In genomic region chr1:213989071-213989739, GRCh38 we compare ENCODE assay signal across 8 cellular contexts. TPM values are rescaled to one million over a fixed set of nuclear protein-coding genes. Genes with fewer than 3 reads are reported as not detected.
A peak's percentile ranks its signal among the peaks of the same experiment; 100 is the strongest.
DNase-seq lines count a peak whose midpoint lies in the region; ATAC-seq, FAIRE-seq and TF ChIP-seq lines count a peak whose summit lies in the region.

No MANE protein-coding gene starts in this region.

- H3K36me3 ChIP-seq in DOHH2 (ENCODE audit: control insufficient read depth, low read length) (no peaks in the 10 kb centered on the region), MM.1S (replicated peaks; ENCODE audit: insufficient read depth, low read length) (no peaks in the 10 kb centered on the region), GM12878 (ENCODE audit: control insufficient read depth in 2 of 2, insufficient read depth in 2 of 2, low read length in 1 of 2) (no peaks in the 10 kb centered on the region), kidney (ENCODE audit: control insufficient read depth in 1 of 2, insufficient read depth in 2 of 2, low read length in 2 of 2) (peaks cover 0 to 3% of the 10 kb centered on the region in 2 donors), stomach (no peaks in the 10 kb centered on the region)

- RAD21 ChIA-PET in GM12878 (lab: Charles Lee; ENCODE audit: unreplicated experiment) = no interaction called here

- no TSS peak for BruUV-seq in GM12878 (replicated peaks; lab: Mats Ljungman, UMichigan)

- no peaks in the 10 kb centered on the region for H3K9me3 ChIP-seq in DOHH2 (ENCODE audit: control insufficient read depth, insufficient read depth, low read length)
- no peaks in the 10 kb centered on the region for H3K9me3 ChIP-seq in MM.1S (replicated peaks; ENCODE audit: insufficient read depth, low read length)
- no peaks in the 10 kb centered on the region for H3K9me3 ChIP-seq in GM12878 (replicated peaks; ENCODE audit: control insufficient read depth, insufficient read depth, low read length)
- H3K9me3 ChIP-seq in kidney (ENCODE audit: control insufficient read depth in 1 of 2, low read length in 2 of 2) = no peaks in the 10 kb centered on the region
- H3K9me3 ChIP-seq in stomach = no peaks in the 10 kb centered on the region

- H3K79me2 ChIP-seq in DOHH2 (ENCODE audit: control insufficient read depth, low read length) (peaks cover 39% of the 10 kb centered on the region), MM.1S (ENCODE audit: low read length) (no peaks in the 10 kb centered on the region), GM12878 (ENCODE audit: control insufficient read depth, insufficient read depth, low read length) (no peaks in the 10 kb centered on the region)

- CTCF ChIA-PET in GM12878 (lab: Yijun Ruan, JAX) = no interaction called here

- FAIRE-seq in GM12878 (lab: Jason Lieb, UNC) = no peak
- no peak for FAIRE-seq in kidney (lab: Jason Lieb, UNC)

- TF ChIP-seq POLR2A in GM12878 (IDR thresholded peaks at IDR 0.05; ENCODE audit: low read depth, low read length) = no peak
- TF ChIP-seq POLR2A in stomach (IDR thresholded peaks at IDR 0.05) = no peak

- H3F3A ChIP-seq in DOHH2 (ENCODE audit: control insufficient read depth, insufficient read depth) (peaks cover 17% of the 10 kb centered on the region), MM.1S (ENCODE audit: insufficient read depth, low read length) (peaks cover 40% of the 10 kb centered on the region)

- no peak for TF ChIP-seq CTCF in DOHH2 (IDR thresholded peaks at IDR 0.05; ENCODE audit: low read depth, low read length, poor library complexity, severe bottlenecking)
- no peak for TF ChIP-seq CTCF in MM.1S (IDR thresholded peaks at IDR 0.05; ENCODE audit: low read length)
- no peak for TF ChIP-seq CTCF in GM12878 (IDR thresholded peaks at IDR 0.05 in 2 of 3, conservative IDR thresholded peaks at IDR 0.05 in 1 of 3; ENCODE audit: control insufficient read depth in 2 of 3, extremely low read depth in 1 of 3, insufficient read depth in 1 of 3, low read depth in 3 of 3, low read length in 3 of 3)
- TF ChIP-seq CTCF in kidney (IDR thresholded peaks at IDR 0.05; ENCODE audit: borderline replicate concordance, extremely low read depth, insufficient read depth) = no peak
- TF ChIP-seq CTCF in stomach (IDR thresholded peaks at IDR 0.05) = no peak

- H3K4me2 ChIP-seq in DOHH2 (ENCODE audit: low read length) (peak overlapping the region; percentile 76), MM.1S (ENCODE audit: low read depth, low read length) (peak overlapping the region; percentile 98), GM12878 (ENCODE audit: control insufficient read depth, insufficient read depth) (peak overlapping the region; percentile 66)

- H3K27me3 ChIP-seq in DOHH2 (ENCODE audit: control insufficient read depth, low read length) = peaks cover 29% of the 10 kb centered on the region
- H3K27me3 ChIP-seq in MM.1S (replicated peaks; ENCODE audit: insufficient read depth, low read length) = peaks cover 31% of the 10 kb centered on the region
- peaks cover 16 to 26% of the 10 kb centered on the region in 2 experiments for H3K27me3 ChIP-seq in GM12878 (replicated peaks in 1 of 2; ENCODE audit: control insufficient read depth in 2 of 2, insufficient read depth in 2 of 2, low read length in 1 of 2)
- peaks cover 9 to 74% (median 47%) of the 10 kb centered on the region in 3 donors for H3K27me3 ChIP-seq in stomach

- H3K9me2 ChIP-seq in DOHH2 (replicated peaks; ENCODE audit: control insufficient read depth, low read length) (no peaks in the 10 kb centered on the region), MM.1S (replicated peaks; ENCODE audit: insufficient read depth, low read length) (no peaks in the 10 kb centered on the region)

- in situ Hi-C loops in GM12878 (cut with MboI) = no loop called here

- H3K9ac ChIP-seq in MM.1S (ENCODE audit: low read length) (peak overlapping the region; percentile 66), GM12878 (ENCODE audit: control insufficient read depth, insufficient read depth, low read length) (no peak overlapping the region), kidney (ENCODE audit: low read length in 2 of 2) (peak overlapping the region in 1 of 2 donors; percentile 71)

- 37% methylated on average over 29 of the region's 35 CpGs for WGBS in GM12878 (ENCODE audit: insufficient coverage, insufficient replicate concordance, low lambda C conversion rate, missing lambda C conversion rate)
- 3 to 9% (median 4%) methylated on average over 35 of the region's 35 CpGs for WGBS in stomach, 5 donors

- ATAC-seq in GM12878 (no peak; the same call in 2 of the 3 replicates), GM18517 (IDR thresholded peaks at IDR 0.05; ENCODE audit: unreplicated experiment) (no peak)

- peaks cover 4% of the 10 kb centered on the region; the same call in 1 of the 2 replicates for H4K20me1 ChIP-seq in DOHH2 (ENCODE audit: control insufficient read depth, insufficient read depth, low read depth, low read length)
- no peaks in the 10 kb centered on the region for H4K20me1 ChIP-seq in MM.1S (ENCODE audit: insufficient read depth, low read length)
- H4K20me1 ChIP-seq in GM12878 (ENCODE audit: control insufficient read depth, insufficient read depth) = no peaks in the 10 kb centered on the region

- POLR2A ChIA-PET in GM12878 (lab: Charles Lee) = no interaction called here

- H2AFZ ChIP-seq in MM.1S (ENCODE audit: low read length) (peak overlapping the region; percentile 85), GM12878 (ENCODE audit: control insufficient read depth, low read depth, low read length) (no peak overlapping the region)

- peak; percentile 34 for DNase-seq in MM.1S
- no peak for DNase-seq in GM12878 (ENCODE audit: low read depth, low spot score)
- no peak for DNase-seq in kidney
- no peak for DNase-seq in stomach
- DNase-seq in T1000 (lab: John Stamatoyannopoulos, UW) = no peak
- DNase-seq in putamen (ENCODE audit: low spot score) = no peak

- SMC1A ChIA-PET in GM12878 (lab: Charles Lee; ENCODE audit: uncharacterized antibody, unreplicated experiment) = no interaction called here

- intact Hi-C loops in GM12878 (cut with micrococcal nuclease; ENCODE audit: unreplicated experiment) = loop anchor here (5.0 kb wide), 1 partner anchor 133 kb away; no protein-coding TSS in a partner anchor
- intact Hi-C loops in kidney (cut with DNase I) = no loop called here
- intact Hi-C loops in stomach (cut with DNase I; ENCODE audit: low total_unique reads) = no loop called here

- peak overlapping the region; percentile 84 for H3K4me3 ChIP-seq in DOHH2 (ENCODE audit: low read length)
- H3K4me3 ChIP-seq in MM.1S (ENCODE audit: low read length) = peak overlapping the region; percentile 80
- H3K4me3 ChIP-seq in GM12878 = peak overlapping the region; percentile 55; the same call in 1 of the 2 replicates
- peak overlapping the region; percentile 64 to 79 for H3K4me3 ChIP-seq in kidney (ENCODE audit: low read length in 2 of 2)
- H3K4me3 ChIP-seq in stomach = peak overlapping the region; percentile 50 to 62 (median 56)

- H3K4me1 ChIP-seq in DOHH2 (ENCODE audit: control insufficient read depth, low read length) (peaks cover 69% of the 10 kb centered on the region), MM.1S (ENCODE audit: low read length) (peaks cover 13% of the 10 kb centered on the region), GM12878 (ENCODE audit: control insufficient read depth, insufficient read depth, low read length) (peaks cover 2% of the 10 kb centered on the region; the same call in 1 of the 2 replicates), kidney (ENCODE audit: control insufficient read depth in 1 of 2, insufficient read depth in 1 of 2, low read depth in 1 of 2, low read length in 2 of 2) (no peaks in the 10 kb centered on the region), stomach (peaks cover 16 to 55% (median 49%) of the 10 kb centered on the region in 4 donors)

- TF ChIP-seq EP300 in GM12878 (IDR thresholded peaks at IDR 0.05; ENCODE audit: borderline replicate concordance in 1 of 2, control insufficient read depth in 1 of 2, low read depth in 2 of 2, low read length in 2 of 2) = no peak
- no peak for TF ChIP-seq EP300 in stomach (IDR thresholded peaks at IDR 0.05)

- no peak for TF ChIP-seq RAD21 in GM12878 (IDR thresholded peaks at IDR 0.05; ENCODE audit: insufficient read depth, low read depth, low read length)

- H3K27ac ChIP-seq in DOHH2 (ENCODE audit: low read depth, low read length) = peak overlapping the region; percentile 92
- peak overlapping the region; percentile 75; the same call in 1 of the 2 replicates for H3K27ac ChIP-seq in MM.1S (ENCODE audit: low read length)
- H3K27ac ChIP-seq in GM12878 (ENCODE audit: control insufficient read depth, insufficient read depth) = no peak overlapping the region
- no peak overlapping the region for H3K27ac ChIP-seq in kidney (ENCODE audit: low read depth in 2 of 2, low read length in 2 of 2)
- peak overlapping the region in 3 of 5 donors; percentile 46 to 84 (median 69) for H3K27ac ChIP-seq in stomach

TF ChIP-seq in GM12878, 131 proteins besides CTCF, POLR2A, EP300 and RAD21 (continues in another document):
- no peak for TF ChIP-seq LARP7 (IDR thresholded peaks at IDR 0.05)
- no peak for TF ChIP-seq SIX5 (IDR thresholded peaks at IDR 0.05; ENCODE audit: low read depth, low read length, severe bottlenecking)

RNA-seq across cellular contexts. Expression of gene PROX1, which starts 1.4 kb away (rescaled TPM):
- total RNA-seq in GM12878 (2013; cell fraction: nucleolus; rRNA removed) = not detected in 2 replicates
- total RNA-seq in GM12878 (2014; rRNA removed) (0.06 TPM in 1 of 2 replicates, not detected in the other), GM12878 (2014; rRNA removed; fragmentation: Illumina TruSeq; extraction: Trizol) (under 0.01 and 0.09 TPM in 2 replicates), GM12878 (2021) (0.13 and 0.44 TPM in 2 replicates), kidney (6.6 TPM), stomach (1 to 10 TPM; 1.2 to 6.1 (median 4.0) TPM)
- not detected for polyA plus RNA-seq in GM12878 (2011; ENCODE audit: low read depth)
- polyA plus RNA-seq in GM12878 (2011; rRNA removed) (not detected in 2 replicates), GM12878 (2014; fragmentation: Illumina TruSeq; extraction: Trizol) (0.03 TPM in 2 replicates), GM12878 (2014; fragmentation: Nextera tagmentation; extraction: Ambion mirVana) (not detected), GM12878 (2014; rRNA removed) (0.04 TPM in 1 of 2 replicates, not detected in the other), GM12878 (2016; fragmentation: Nextera tagmentation; extraction: Ambion mirVana) (under 1 TPM in 1 of 2 experiments, not detected in 1; 0.03 TPM), kidney (ENCODE audit: insufficient read depth, low read depth, low replicate concordance) (0.92 TPM), stomach (1 to 10 TPM in 1 of 3 donors, under 1 TPM in 2; 0.23 to 1.7 (median 0.87) TPM)
- polyA plus RNA-seq in GM12878 (2011; cell fraction: cytosol; rRNA removed) = not detected in 2 replicates
- polyA plus RNA-seq in GM12878 (2011; cell fraction: nucleus; rRNA removed) = not detected in 2 replicates
- 0.04 and 0.22 TPM in 2 replicates for polyA plus RNA-seq in GM12878 (2012)
- polyA minus RNA-seq in GM12878 (2011; rRNA and poly(A)+ RNA removed) = not detected in 2 replicates
- not detected in 2 replicates for polyA minus RNA-seq in GM12878 (2011; cell fraction: cytosol; rRNA and poly(A)+ RNA removed)
- not detected in 2 replicates for polyA minus RNA-seq in GM12878 (2011; cell fraction: nucleus; rRNA and poly(A)+ RNA removed)

Comparison
In these comparisons a context has a peak if more than half of its experiments do, and no peak if none do; other contexts are left out.
1. H3K27ac ChIP-seq: peak in DOHH2 (single experiment), MM.1S (single experiment) and stomach (3 of 5); none in GM12878 (single experiment) and kidney (0 of 2).
2. Peak in every context shown above with its lines, with median percentiles within 50 percentile points of each other: H3K4me2 ChIP-seq and H3K4me3 ChIP-seq.